ENCODE assay signal across 19 cellular contexts in the genomic region with DNA sequence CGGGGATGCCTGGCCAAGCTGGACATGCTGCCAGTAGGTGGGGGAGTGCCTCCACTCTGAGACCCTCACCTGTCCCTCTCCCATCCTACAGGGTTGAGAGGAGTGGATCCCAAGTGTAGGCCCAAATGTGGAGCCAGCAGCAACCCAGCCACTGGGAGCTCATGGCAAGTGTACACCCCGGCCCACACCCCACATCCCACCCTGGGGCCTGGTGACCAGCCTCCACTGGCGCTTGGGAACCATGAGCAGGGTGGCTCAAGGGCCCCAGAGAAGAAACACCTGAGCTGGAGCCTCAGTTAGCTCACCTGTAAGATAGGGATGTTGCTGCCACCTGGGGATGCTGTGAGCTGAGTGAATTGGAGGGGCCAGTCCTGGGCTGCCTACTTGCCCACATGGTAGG. TPM values are rescaled to one million over a fixed set of nuclear protein-coding genes. Genes with fewer than 3 reads are reported as not detected.
DNase-seq lines count a peak whose midpoint lies in the region; ATAC-seq, FAIRE-seq and TF ChIP-seq lines count a peak whose summit lies in the region.
"Had no signal": no experiment of that assay in that cellular context is flagged by ENCODE, and none has a peak within 500 bp of the region (broad histone marks: within the 10 kb centered on the region; RNA-seq: fewer than 3 reads in every experiment).

No MANE protein-coding gene starts in this region.

- H4K20me1 ChIP-seq in osteoblast (ENCODE audit: insufficient read depth, low read length), result no peaks in the 10 kb centered on the region

- H3K27ac ChIP-seq in heart right ventricle, result no peak overlapping the region
- H3K27ac ChIP-seq in kidney (ENCODE audit: low read depth in 2 of 2, low read length in 2 of 2), result no peak overlapping the region
- H3K27ac ChIP-seq in osteoblast (ENCODE audit: low read depth, low read length), result no peak overlapping the region

- H3K36me3 ChIP-seq in heart right ventricle (no peaks in the 10 kb centered on the region), kidney (ENCODE audit: control insufficient read depth in 1 of 2, insufficient read depth in 2 of 2, low read length in 2 of 2) (no peaks in the 10 kb centered on the region), osteoblast (ENCODE audit: insufficient read depth, low read length) (no peaks in the 10 kb centered on the region)
- H3K36me3 ChIP-seq: HAP-1 had no signal

- H3K79me2 ChIP-seq in osteoblast (ENCODE audit: insufficient read depth, low read length), result no peaks in the 10 kb centered on the region

- no peak for FAIRE-seq in kidney (lab: Jason Lieb, UNC)
- FAIRE-seq: GM12891, GM18507, H54 had no signal

- TF ChIP-seq CTCF in heart right ventricle (IDR thresholded peaks at IDR 0.05), result no peak
- no peak for TF ChIP-seq CTCF in kidney (IDR thresholded peaks at IDR 0.05; ENCODE audit: borderline replicate concordance, extremely low read depth, insufficient read depth)
- TF ChIP-seq CTCF in osteoblast (IDR thresholded peaks at IDR 0.05; ENCODE audit: extremely low read depth, low read depth, low read length), result no peak

- H3K9ac ChIP-seq in kidney (ENCODE audit: low read length in 2 of 2), result no peak overlapping the region

- H3K4me3 ChIP-seq in heart right ventricle (no peak overlapping the region), kidney (ENCODE audit: low read length in 2 of 2) (no peak overlapping the region), osteoblast (ENCODE audit: insufficient read depth, low read length) (no peak overlapping the region)
- H3K4me3 ChIP-seq: HAP-1 had no signal

- DNase-seq in left ventricle myocardium superior (peak; percentile 10), heart right ventricle (no peak), kidney (peak; percentile 41), osteoblast (ENCODE audit: insufficient read length, low spot score, missing footprints) (peak; percentile 71), A172 (ENCODE audit: low spot score) (no peak)
- DNase-seq in effector CD4-positive, alpha-beta T cell, result no peak
- DNase-seq: 8988T; C1 segment of cervical spinal cord; Calu3; CD4-positive, alpha-beta memory T cell; COR-L47; DMS79 treated with DMSO at 0.1 percent for 48 hours; GF-D8; GOT3; HFFc6 had no signal

- WGBS in heart right ventricle, 2 donors, result 60 to 77% methylated on average over 3 of the region's 3 CpGs

- H3K27me3 ChIP-seq in heart right ventricle (peaks cover 0 to 7% (median 0%) of the 10 kb centered on the region in 7 donors), osteoblast (ENCODE audit: insufficient read depth, low read length) (peaks cover 2% of the 10 kb centered on the region)

- H3K9me3 ChIP-seq in heart right ventricle, result no peaks in the 10 kb centered on the region
- no peaks in the 10 kb centered on the region for H3K9me3 ChIP-seq in kidney (ENCODE audit: control insufficient read depth in 1 of 2, low read length in 2 of 2)
- no peaks in the 10 kb centered on the region for H3K9me3 ChIP-seq in osteoblast (ENCODE audit: low read depth, low read length)
- H3K9me3 ChIP-seq: HAP-1 had no signal

- H3K4me1 ChIP-seq in heart right ventricle, result peaks cover 0 to 4% (median 0%) of the 10 kb centered on the region in 9 donors
- no peaks in the 10 kb centered on the region for H3K4me1 ChIP-seq in kidney (ENCODE audit: control insufficient read depth in 1 of 2, insufficient read depth in 1 of 2, low read depth in 1 of 2, low read length in 2 of 2)
- H3K4me1 ChIP-seq in osteoblast (ENCODE audit: insufficient read depth, low read length), result no peaks in the 10 kb centered on the region

- intact Hi-C loops in left ventricle myocardium superior (cut with micrococcal nuclease) (no loop called here), heart right ventricle (cut with DNase I) (no loop called here), kidney (cut with DNase I) (no loop called here)

- H2AFZ ChIP-seq in osteoblast (ENCODE audit: low read length), result no peak overlapping the region

- ATAC-seq in left ventricle myocardium superior, result no peak
- no peak for ATAC-seq in heart right ventricle

- H3K4me2 ChIP-seq in osteoblast (ENCODE audit: insufficient read depth, low read length), result no peak overlapping the region

RNA-seq across cellular contexts. Expression of gene RET, which starts 10.4 kb away (rescaled TPM):
- total RNA-seq in left ventricle myocardium superior (8.4 TPM), heart right ventricle (1 to 10 TPM in 8 of 10 donors, under 1 TPM in 2; 0.67 to 2.6 (median 1.2) TPM), kidney (3.1 TPM), osteoblast (under 0.01 TPM in 2 replicates)
- polyA plus RNA-seq in heart right ventricle (1 to 10 TPM in 1 of 2 donors, under 1 TPM in 1; 0.38 to 2.3 TPM), kidney (ENCODE audit: insufficient read depth, low read depth, low replicate concordance) (1.1 TPM)
- 0.38 and 5.3 TPM in 2 replicates for total RNA-seq in A172 (2014; rRNA removed; shearing (Covaris generic))
- total RNA-seq: Calu3; CD4-positive, alpha-beta memory T cell had no signal
- polyA plus RNA-seq: CD4-positive, alpha-beta memory T cell had no signal

Comparison
In these comparisons a context has a peak if more than half of its experiments do, and no peak if none do; other contexts are left out.
1. DNase-seq: peak in left ventricle myocardium superior (single experiment), kidney (single experiment) and osteoblast (single experiment); none in heart right ventricle (0 of 2), effector CD4-positive, alpha-beta T cell (single experiment) and A172 (single experiment).